In the genomic region with DNA sequence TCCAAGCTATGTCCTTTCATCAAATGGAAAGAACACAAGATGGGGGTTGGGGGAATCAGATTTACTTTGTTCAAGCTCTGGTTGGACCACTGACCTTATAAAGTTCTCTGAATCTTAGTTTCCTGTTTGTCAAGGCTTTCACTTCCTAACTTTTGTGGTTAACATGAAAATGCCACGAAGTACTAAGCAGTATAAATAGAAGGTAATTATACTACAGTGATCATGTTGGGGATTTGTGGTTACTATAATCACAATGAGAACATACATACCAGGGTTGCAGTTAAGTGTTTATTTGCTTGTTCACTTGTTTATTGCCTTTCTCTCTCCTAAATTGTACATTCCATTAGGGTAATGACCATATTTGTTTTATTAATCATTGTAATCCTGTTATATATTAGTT, we compare ENCODE assay signal across 8 cellular contexts. TPM values are rescaled to one million over a fixed set of nuclear protein-coding genes. Genes with fewer than 3 reads are reported as not detected.
DNase-seq lines count a peak whose midpoint lies in the region; ATAC-seq lines count a peak whose summit lies in the region.

No MANE protein-coding gene starts in this region.

- DNase-seq in NOMO-1 treated with DMSO at 0.1 percent for 48 hours (lab: John Stamatoyannopoulos, UW; ENCODE audit: unreplicated experiment): peak; percentile 93
- peak; percentile 60 for DNase-seq in kidney glomerular epithelial cell (lab: John Stamatoyannopoulos, UW)
- DNase-seq in D341Med (ENCODE audit: low spot score): no peak
- DNase-seq in middle frontal gyrus (ENCODE audit: extremely low spot score, low spot score): no peak
- DNase-seq in left ventricle myocardium superior: no peak
- no peak for DNase-seq in activated effector memory CD4-positive, alpha-beta T cell treated with anti-CD3 and anti-CD28 coated beads, Interleukin-2, amount 50 U/mL, for 16 hours

- ATAC-seq in GM18519 (IDR thresholded peaks at IDR 0.05; ENCODE audit: low FRiP score, unreplicated experiment) (peak; percentile 97), HG02759 (IDR thresholded peaks at IDR 0.05; ENCODE audit: unreplicated experiment) (peak; percentile 91), left ventricle myocardium superior (no peak)

- intact Hi-C loops in left ventricle myocardium superior (cut with micrococcal nuclease): no loop called here

RNA-seq across cellular contexts. Expression of gene SPRY1, which starts 53.2 kb away (rescaled TPM):
- 45.8 TPM for total RNA-seq in left ventricle myocardium superior

Comparison
In these comparisons a context has a peak if more than half of its experiments do, and no peak if none do; other contexts are left out.
1. DNase-seq: peak in NOMO-1 treated with DMSO at 0.1 percent for 48 hours (single experiment) and kidney glomerular epithelial cell (single experiment); none in D341Med (single experiment), middle frontal gyrus (single experiment), left ventricle myocardium superior (single experiment) and activated effector memory CD4-positive, alpha-beta T cell treated with anti-CD3 and anti-CD28 coated beads, Interleukin-2, amount 50 U/mL, for 16 hours (single experiment).